ENCODE assay signal across 16 cellular contexts in genomic region chr18:77223653-77224052, GRCh38. TPM values are rescaled to one million over a fixed set of nuclear protein-coding genes. Genes with fewer than 3 reads are reported as not detected.
DNase-seq lines count a peak whose midpoint lies in the region; ATAC-seq and TF ChIP-seq lines count a peak whose summit lies in the region.
"Had no signal": no experiment of that assay in that cellular context is flagged by ENCODE, and none has a peak within 500 bp of the region (broad histone marks: within the 10 kb centered on the region; RNA-seq: fewer than 3 reads in every experiment).

No MANE protein-coding gene starts in this region.

- H3K4me3 ChIP-seq in AG09309 (ENCODE audit: control insufficient read depth, low read depth, low read length) (no peak overlapping the region), GM23248 (no peak overlapping the region)
- H3K4me3 ChIP-seq: gastroesophageal sphincter had no signal

- H3K79me2 ChIP-seq in GM23248 (ENCODE audit: insufficient read depth) = no peaks in the 10 kb centered on the region

- intact Hi-C loops in CD4-positive, alpha-beta T cell (cut with DNase I, micrococcal nuclease) = no loop called here
- intact Hi-C loops in CD14-positive monocyte (cut with micrococcal nuclease) = no loop called here

- H3K36me3 ChIP-seq in GM23248 (ENCODE audit: low read depth) = no peaks in the 10 kb centered on the region
- H3K36me3 ChIP-seq: gastroesophageal sphincter had no signal

- H3K9ac ChIP-seq in GM23248 = no peak overlapping the region

- no peak overlapping the region for H3K27ac Mint-ChIP-seq in CD4-positive, alpha-beta T cell
- H3K27ac Mint-ChIP-seq in CD14-positive monocyte = peak overlapping the region in 3 of 7 donors; percentile 1 to 87 (median 14)
- H3K27ac Mint-ChIP-seq: activated naive CD4-positive, alpha-beta T cell treated with anti-CD3 and anti-CD28 coated beads, Interleukin-2, amount 10 ng/mL, durations not matched to agents 7 days and 5 days; dendritic cell treated with granulocyte-macrophage colony-stimulating factor and Interleukin-4, amounts not matched to agents 40 ng/mL and 50 ng/mL, for 4 days; naive B cell had no signal

- 3 to 4% methylated on average over 2 of the region's 2 CpGs for WGBS in GM23248 (ENCODE audit: low coverage in 1 of 2, low lambda C conversion rate in 2 of 2, missing lambda C conversion rate in 2 of 2), 2 experiments

- H3K27me3 Mint-ChIP-seq in CD4-positive, alpha-beta T cell = no peaks in the 10 kb centered on the region
- H3K27me3 Mint-ChIP-seq in CD14-positive monocyte (ENCODE audit: low read depth in 3 of 3) = peaks cover 3 to 13% (median 4%) of the 10 kb centered on the region in 3 donors

- peaks cover 7% of the 10 kb centered on the region; the same call in 1 of the 2 replicates for H3K27me3 ChIP-seq in GM23248 (replicated peaks; ENCODE audit: insufficient read depth)
- H3K27me3 ChIP-seq in CD4-positive, alpha-beta T cell (ENCODE audit: control insufficient read depth, insufficient read depth, low read length) = no peaks in the 10 kb centered on the region

- no peak overlapping the region for H2AFZ ChIP-seq in GM23248

- H3K36me3 Mint-ChIP-seq in CD4-positive, alpha-beta T cell (ENCODE audit: low read depth) = no peaks in the 10 kb centered on the region
- no peaks in the 10 kb centered on the region for H3K36me3 Mint-ChIP-seq in CD14-positive monocyte
- H3K36me3 Mint-ChIP-seq: activated naive CD4-positive, alpha-beta T cell treated with anti-CD3 and anti-CD28 coated beads, Interleukin-2, amount 10 ng/mL, durations not matched to agents 7 days and 5 days; naive B cell had no signal

- no peaks in the 10 kb centered on the region for H4K20me1 ChIP-seq in GM23248 (ENCODE audit: insufficient read depth)

- H3K4me1 Mint-ChIP-seq in CD4-positive, alpha-beta T cell (ENCODE audit: low read depth) = no peaks in the 10 kb centered on the region
- peaks cover 11% of the 10 kb centered on the region for H3K4me1 Mint-ChIP-seq in CD14-positive monocyte
- H3K4me1 Mint-ChIP-seq: naive B cell had no signal

- CTCF ChIA-PET in CD4-positive, alpha-beta T cell (lab: Charles Lee) = no interaction called here

- no peak overlapping the region for H3K4me3 Mint-ChIP-seq in CD4-positive, alpha-beta T cell
- no peak overlapping the region for H3K4me3 Mint-ChIP-seq in CD14-positive monocyte
- H3K4me3 Mint-ChIP-seq: activated naive CD4-positive, alpha-beta T cell treated with anti-CD3 and anti-CD28 coated beads, Interleukin-2, amount 10 ng/mL, durations not matched to agents 7 days and 5 days; dendritic cell treated with granulocyte-macrophage colony-stimulating factor and Interleukin-4, amounts not matched to agents 40 ng/mL and 50 ng/mL, for 4 days; naive B cell had no signal

- POLR2A ChIA-PET in CD4-positive, alpha-beta T cell (lab: Charles Lee) = no interaction called here

- H3K9me3 ChIP-seq in GM23248 (ENCODE audit: low read depth) = no peaks in the 10 kb centered on the region
- no peaks in the 10 kb centered on the region for H3K9me3 ChIP-seq in CD4-positive, alpha-beta T cell (ENCODE audit: control insufficient read depth, low read length)
- H3K9me3 ChIP-seq: gastroesophageal sphincter had no signal

- TF ChIP-seq CTCF in AG09309 (IDR thresholded peaks at IDR 0.05; ENCODE audit: control insufficient read depth, insufficient read depth, low read depth, low read length, missing control alignments) = no peak
- no peak for TF ChIP-seq CTCF in CD4-positive, alpha-beta T cell (IDR thresholded peaks at IDR 0.05)
- TF ChIP-seq CTCF in CD14-positive monocyte (IDR thresholded peaks at IDR 0.05) = no peak

- H3K27ac ChIP-seq in GM23248 = no peak overlapping the region
- no peak overlapping the region for H3K27ac ChIP-seq in CD4-positive, alpha-beta T cell (ENCODE audit: low read depth, low read length)
- H3K27ac ChIP-seq: gastroesophageal sphincter had no signal

- in situ Hi-C loops in GM23248 (cut with MboI) = loop anchor here (25.0 kb wide), 1 partner anchor 161 kb away; no protein-coding TSS in a partner anchor

- peaks cover 11% of the 10 kb centered on the region; the same call in 1 of the 2 replicates for H3K4me1 ChIP-seq in GM23248 (ENCODE audit: insufficient read depth)
- H3K4me1 ChIP-seq: gastroesophageal sphincter had no signal

- DNase-seq in AG09309 (ENCODE audit: low read depth) (peak; percentile 10), GM23248 (peak; percentile 75), RPMI8226 (peak; percentile 43), fibroblast of peridontal ligament (ENCODE audit: extremely low read depth) (peak; percentile 55), SHP77 treated with DMSO at 0.1 percent for 48 hours (lab: John Stamatoyannopoulos, UW) (no peak), CD14-positive monocyte (ENCODE audit: low spot score) (no peak)
- no peak for DNase-seq in CD4-positive, alpha-beta T cell
- DNase-seq: activated naive CD4-positive, alpha-beta T cell treated with anti-CD3 and anti-CD28 coated beads, Interleukin-2, amount 10 ng/mL, durations not matched to agents 7 days and 5 days; naive B cell; NCI-H2171 treated with DMSO at 0.1 percent for 48 hours; substantia nigra had no signal

- H3F3A ChIP-seq in GM23248 (ENCODE audit: insufficient read depth) = peaks cover 4% of the 10 kb centered on the region; the same call in 1 of the 2 replicates

- ATAC-seq in HG02938 (IDR thresholded peaks at IDR 0.05; ENCODE audit: unreplicated experiment) = no peak
- no peak for ATAC-seq in CD4-positive, alpha-beta T cell (ENCODE audit: poor library complexity)
- ATAC-seq: gastroesophageal sphincter had no signal

- H3K4me2 ChIP-seq in GM23248 (ENCODE audit: unreplicated experiment) = no peak overlapping the region

- H3K9me2 ChIP-seq in GM23248 (ENCODE audit: insufficient read depth) = no peaks in the 10 kb centered on the region

- H3K9me3 Mint-ChIP-seq in CD4-positive, alpha-beta T cell = no peaks in the 10 kb centered on the region
- peaks cover 0 to 2% (median 0%) of the 10 kb centered on the region in 7 donors for H3K9me3 Mint-ChIP-seq in CD14-positive monocyte
- H3K9me3 Mint-ChIP-seq: activated naive CD4-positive, alpha-beta T cell treated with anti-CD3 and anti-CD28 coated beads, Interleukin-2, amount 10 ng/mL, durations not matched to agents 7 days and 5 days; dendritic cell treated with granulocyte-macrophage colony-stimulating factor and Interleukin-4, amounts not matched to agents 40 ng/mL and 50 ng/mL, for 4 days had no signal

RNA-seq across cellular contexts. Expression of gene GALR1, which starts 26.0 kb away (rescaled TPM):
- not detected in 2 replicates for total RNA-seq in GM23248 (2014; rRNA removed; shearing (Covaris generic))
- polyA plus RNA-seq in GM23248 (2016; fragmentation: Nextera tagmentation; extraction: Ambion mirVana) (not detected in 2 replicates), CD14-positive monocyte (not detected)
- not detected for total RNA-seq in CD4-positive, alpha-beta T cell
- total RNA-seq: kidney epithelial cell; T-helper 2 cell treated with Interferon-gamma antibody and Interleukin-4, amounts not matched to agents 100 ng/mL and 5 ng/mL, for 36 hours had no signal

Comparison
In these comparisons a context has a peak if more than half of its experiments do, and no peak if none do; other contexts are left out.
1. DNase-seq: peak in AG09309 (single experiment), GM23248 (single experiment), RPMI8226 (single experiment) and fibroblast of peridontal ligament (single experiment); none in CD4-positive, alpha-beta T cell (0 of 10), SHP77 treated with DMSO at 0.1 percent for 48 hours (single experiment) and CD14-positive monocyte (single experiment).